In the genomic region with DNA sequence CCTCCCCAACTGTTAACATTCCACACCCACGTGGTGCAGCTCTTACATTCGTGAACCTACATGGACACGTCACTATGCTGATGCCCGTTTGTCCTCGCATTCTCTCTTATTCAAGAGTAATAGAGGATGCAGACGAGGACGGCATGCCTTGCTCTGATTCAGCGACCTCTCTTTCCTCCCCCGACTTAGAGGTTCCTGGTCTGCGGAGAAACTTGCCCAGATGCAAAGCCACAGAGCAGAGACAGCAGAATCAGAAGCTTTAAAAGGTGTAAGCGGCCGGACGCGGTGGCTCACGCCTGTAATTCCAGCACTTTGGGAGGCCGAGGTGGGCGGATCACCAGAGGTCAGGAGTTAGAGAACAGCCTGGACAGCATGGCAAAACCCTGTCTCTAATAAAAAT, we compare ENCODE assay signal across 22 cellular contexts.
"Had no signal": no experiment of that assay in that cellular context is flagged by ENCODE, and none has a peak within 500 bp of the region (broad histone marks: within the 10 kb centered on the region; RNA-seq: fewer than 3 reads in every experiment).

No MANE protein-coding gene starts in this region.

- H3K4me1 Mint-ChIP-seq: activated naive CD8-positive, alpha-beta T cell treated with anti-CD3 and anti-CD28 coated beads, Interleukin-2, amount 10 ng/mL, durations not matched to agents 7 days and 5 days had no signal

- H3K27ac ChIP-seq: adrenal gland, breast epithelium, Peyer's patch had no signal

- H3K9me3 ChIP-seq: adrenal gland, breast epithelium, Peyer's patch had no signal

- H3K4me3 ChIP-seq: adrenal gland, breast epithelium, Peyer's patch had no signal

- ATAC-seq: activated CD4-positive, CD25-positive, alpha-beta regulatory T cell treated with anti-CD3 and anti-CD28 coated beads, Interleukin-2, amount 50 U/mL, for 24 hours; activated CD8-positive, alpha-beta T cell treated with anti-CD3 and anti-CD28 coated beads for 36 hours; activated T-cell treated with anti-CD3 and anti-CD28 coated beads, Interleukin-2, amount 50 U/mL, for 72 hours had no signal

- H3K36me3 Mint-ChIP-seq: activated naive CD8-positive, alpha-beta T cell treated with anti-CD3 and anti-CD28 coated beads, Interleukin-2, amount 10 ng/mL, durations not matched to agents 7 days and 5 days had no signal

- H3K4me3 Mint-ChIP-seq: activated CD8-positive, alpha-beta T cell treated with anti-CD3 and anti-CD28 coated beads for 36 hours; activated naive CD8-positive, alpha-beta T cell treated with anti-CD3 and anti-CD28 coated beads, Interleukin-2, amount 10 ng/mL, durations not matched to agents 7 days and 5 days; activated T-cell treated with anti-CD3 and anti-CD28 coated beads, Interleukin-2, amount 50 U/mL, for 72 hours; T-helper 1 cell treated with Interleukin-12 subunit alpha and Interleukin-12 subunit beta and Interleukin-4 antibody, amounts not matched to agents 30 μg/mL and 1 μg/mL, for 36 hours had no signal

- H3K9me3 Mint-ChIP-seq: activated CD8-positive, alpha-beta T cell treated with anti-CD3 and anti-CD28 coated beads for 36 hours; activated naive CD8-positive, alpha-beta T cell treated with anti-CD3 and anti-CD28 coated beads, Interleukin-2, amount 10 ng/mL, durations not matched to agents 7 days and 5 days; activated T-cell treated with anti-CD3 and anti-CD28 coated beads, Interleukin-2, amount 50 U/mL, for 72 hours; activated T-helper 2 cell treated with anti-CD3 and anti-CD28 coated beads, Interferon-gamma antibody, Interleukin-2, Interleukin-4, amounts not matched to agents 10 μg/mL and 5 μg/mL and 100 μg/mL, durations not matched to agents 14 hours and 24 hours and 36 hours; T-helper 1 cell treated with Interleukin-12 subunit alpha and Interleukin-12 subunit beta and Interleukin-4 antibody, amounts not matched to agents 30 μg/mL and 1 μg/mL, for 36 hours had no signal

- DNase-seq: activated CD4-positive, alpha-beta T cell treated with anti-CD3 and anti-CD28 coated beads for 4 hours; activated CD8-positive, alpha-beta memory T cell treated with anti-CD3 and anti-CD28 coated beads, Interleukin-2, amount 50 U/mL, for 4 hours; activated CD8-positive, alpha-beta T cell treated with anti-CD3 and anti-CD28 coated beads for 36 hours; activated naive CD4-positive, alpha-beta T cell treated with anti-CD3 and anti-CD28 coated beads, Interleukin-2, amount 50 U/mL, for 16 hours; activated naive CD8-positive, alpha-beta T cell treated with anti-CD3 and anti-CD28 coated beads, Interleukin-2, amount 10 ng/mL, durations not matched to agents 7 days and 5 days; activated T-cell treated with anti-CD3 and anti-CD28 coated beads, Interleukin-2, amount 50 U/mL, for 72 hours; anterior cingulate cortex; caudate nucleus; KBM-7; NCI-H1092 treated with DMSO at 0.1 percent for 48 hours; NCI-H1417 treated with DMSO at 0.1 percent for 48 hours; NCI-H1694; NCI-H2029; NCI-H510A treated with DMSO at 0.1 percent for 48 hours; NCI-H69; Peyer's patch; SHP77 treated with DMSO at 0.1 percent for 48 hours had no signal

- H3K27me3 Mint-ChIP-seq: activated CD8-positive, alpha-beta T cell treated with anti-CD3 and anti-CD28 coated beads for 36 hours; activated naive CD8-positive, alpha-beta T cell treated with anti-CD3 and anti-CD28 coated beads, Interleukin-2, amount 10 ng/mL, durations not matched to agents 7 days and 5 days had no signal

- H3K27me3 ChIP-seq: adrenal gland, breast epithelium, Peyer's patch had no signal

- H3K27ac Mint-ChIP-seq: activated CD8-positive, alpha-beta T cell treated with anti-CD3 and anti-CD28 coated beads for 36 hours; activated naive CD8-positive, alpha-beta T cell treated with anti-CD3 and anti-CD28 coated beads, Interleukin-2, amount 10 ng/mL, durations not matched to agents 7 days and 5 days; activated T-cell treated with anti-CD3 and anti-CD28 coated beads, Interleukin-2, amount 50 U/mL, for 72 hours; activated T-helper 2 cell treated with anti-CD3 and anti-CD28 coated beads, Interferon-gamma antibody, Interleukin-2, Interleukin-4, amounts not matched to agents 10 μg/mL and 5 μg/mL and 100 μg/mL, durations not matched to agents 14 hours and 24 hours and 36 hours; T-helper 1 cell treated with Interleukin-12 subunit alpha and Interleukin-12 subunit beta and Interleukin-4 antibody, amounts not matched to agents 30 μg/mL and 1 μg/mL, for 36 hours had no signal

- H3K36me3 ChIP-seq: adrenal gland, breast epithelium, Peyer's patch had no signal

- H3K4me1 ChIP-seq: adrenal gland, breast epithelium, Peyer's patch had no signal
